15 cellular contexts compared by ENCODE assay signal in genomic region chr2:6954586-6954985, GRCh38. TPM values are rescaled to one million over a fixed set of nuclear protein-coding genes. Genes with fewer than 3 reads are reported as not detected.
DNase-seq lines count a peak whose midpoint lies in the region; TF ChIP-seq lines count a peak whose summit lies in the region.
"Had no signal": no experiment of that assay in that cellular context is flagged by ENCODE, and none has a peak within 500 bp of the region (broad histone marks: within the 10 kb centered on the region; RNA-seq: fewer than 3 reads in every experiment).

No MANE protein-coding gene starts in this region.

- H3K4me1 ChIP-seq in esophagus muscularis mucosa, result peaks cover 8 to 18% (median 13%) of the 10 kb centered on the region in 4 donors
- peaks cover 2% of the 10 kb centered on the region for H3K4me1 ChIP-seq in mesenchymal stem cell (ENCODE audit: control insufficient read depth, insufficient read depth, low read depth, low read length)
- no peaks in the 10 kb centered on the region for H3K4me1 ChIP-seq in effector memory CD4-positive, alpha-beta T cell (ENCODE audit: control insufficient read depth, insufficient read depth, low read length, poor library complexity, severe bottlenecking)
- H3K4me1 ChIP-seq: A549 had no signal

- no peak overlapping the region for H4K8ac ChIP-seq in mesenchymal stem cell (ENCODE audit: low read length)

- no peak for TF ChIP-seq EP300 in esophagus muscularis mucosa (IDR thresholded peaks at IDR 0.05)

- H3K4me3 ChIP-seq in esophagus muscularis mucosa (no peak overlapping the region), mesenchymal stem cell (ENCODE audit: insufficient read depth in 1 of 2, low read depth in 1 of 2, low read length in 2 of 2) (no peak overlapping the region)
- H3K4me3 ChIP-seq in effector memory CD4-positive, alpha-beta T cell (ENCODE audit: insufficient read depth, low read depth, low read length, poor library complexity, severe bottlenecking), result no peak overlapping the region
- H3K4me3 ChIP-seq: A549, GM23248 had no signal

- peak overlapping the region; percentile 22 for H3K27ac ChIP-seq in angular gyrus (ENCODE audit: low read depth, low read length)
- H3K27ac ChIP-seq in esophagus muscularis mucosa (replicated peaks in 1 of 4), result no peak overlapping the region
- no peak overlapping the region for H3K27ac ChIP-seq in mesenchymal stem cell (ENCODE audit: low read length, poor library complexity, severe bottlenecking)
- H3K27ac ChIP-seq in effector memory CD4-positive, alpha-beta T cell (ENCODE audit: insufficient read depth, low read length, poor library complexity, severe bottlenecking), result no peak overlapping the region
- H3K27ac ChIP-seq: A549, GM23248, HL-60 had no signal

- no peak overlapping the region for H2BK120ac ChIP-seq in mesenchymal stem cell (ENCODE audit: low read depth, low read length)

- H3K9ac ChIP-seq in mesenchymal stem cell (ENCODE audit: low read length), result peak overlapping the region; percentile 31
- H3K9ac ChIP-seq: GM23248 had no signal

- TF ChIP-seq POLR2A in esophagus muscularis mucosa (IDR thresholded peaks at IDR 0.05; ENCODE audit: low read depth), result no peak

- no peak overlapping the region for H3K23ac ChIP-seq in mesenchymal stem cell (ENCODE audit: low read length in 2 of 2)

- no peak overlapping the region for H2BK15ac ChIP-seq in mesenchymal stem cell (ENCODE audit: low read depth, poor library complexity, severe bottlenecking)

- H3K27me3 ChIP-seq in esophagus muscularis mucosa (no peaks in the 10 kb centered on the region), mesenchymal stem cell (ENCODE audit: control insufficient read depth in 1 of 2, insufficient read depth in 1 of 2, low read length in 2 of 2) (no peaks in the 10 kb centered on the region)
- no peaks in the 10 kb centered on the region for H3K27me3 ChIP-seq in effector memory CD4-positive, alpha-beta T cell (replicated peaks; ENCODE audit: control insufficient read depth, insufficient read depth, low read length, poor library complexity, severe bottlenecking)
- H3K27me3 ChIP-seq: BE2C had no signal

- H2BK12ac ChIP-seq in mesenchymal stem cell (ENCODE audit: low read length in 2 of 2), result no peak overlapping the region

- no peaks in the 10 kb centered on the region for H3K9me3 ChIP-seq in esophagus muscularis mucosa
- H3K9me3 ChIP-seq in mesenchymal stem cell (ENCODE audit: control insufficient read depth, low read length), result no peaks in the 10 kb centered on the region
- no peaks in the 10 kb centered on the region for H3K9me3 ChIP-seq in effector memory CD4-positive, alpha-beta T cell (ENCODE audit: control insufficient read depth, low read length)
- H3K9me3 ChIP-seq: A549, BE2C had no signal

- 87% methylated on average over 4 of the region's 4 CpGs for WGBS in esophagus muscularis mucosa
- WGBS in mesenchymal stem cell, result 100% methylated on average over 2 of the region's 4 CpGs

- no peak overlapping the region for H4K91ac ChIP-seq in mesenchymal stem cell (ENCODE audit: low read length)

- H3K4ac ChIP-seq in mesenchymal stem cell (ENCODE audit: low read depth in 1 of 2, low read length in 2 of 2), result no peak overlapping the region

- no peak overlapping the region for H2AFZ ChIP-seq in mesenchymal stem cell (ENCODE audit: low read depth, low read length)
- H2AFZ ChIP-seq: GM23248 had no signal

- intact Hi-C loops in esophagus muscularis mucosa (cut with DNase I), result no loop called here
- intact Hi-C loops in posterior cingulate gyrus (cut with DNase I), result no loop called here

- no peak for TF ChIP-seq CTCF in esophagus muscularis mucosa (IDR thresholded peaks at IDR 0.05)

- H2BK5ac ChIP-seq in mesenchymal stem cell (ENCODE audit: low read depth, low read length, poor library complexity, severe bottlenecking), result no peak overlapping the region

- H3K14ac ChIP-seq in mesenchymal stem cell (ENCODE audit: low read length in 2 of 2), result no peak overlapping the region

- H2AK5ac ChIP-seq in mesenchymal stem cell (ENCODE audit: low read length, severe bottlenecking), result no peak overlapping the region

- H3K36me3 ChIP-seq in esophagus muscularis mucosa (no peaks in the 10 kb centered on the region), mesenchymal stem cell (ENCODE audit: control insufficient read depth in 1 of 2, insufficient read depth in 2 of 2, low read depth in 1 of 2, low read length in 2 of 2) (no peaks in the 10 kb centered on the region)
- H3K36me3 ChIP-seq in effector memory CD4-positive, alpha-beta T cell (ENCODE audit: control insufficient read depth, insufficient read depth, low read length), result no peaks in the 10 kb centered on the region
- H3K36me3 ChIP-seq: BE2C had no signal

- H3K79me1 ChIP-seq in mesenchymal stem cell (replicated peaks; ENCODE audit: low read length, poor library complexity, severe bottlenecking), result no peaks in the 10 kb centered on the region

- DNase-seq in esophagus muscularis mucosa (ENCODE audit: extremely low spot score) (peak; percentile 50), mesenchymal stem cell (no peak), superior temporal gyrus (ENCODE audit: extremely low spot score) (peak; percentile 33), ecto neural progenitor cell (ENCODE audit: low spot score) (no peak), posterior cingulate gyrus (no peak)
- DNase-seq in effector memory CD4-positive, alpha-beta T cell, result no peak
- DNase-seq: BE2C; CD4-positive, alpha-beta memory T cell; DMS153; DMS79 treated with DMSO at 0.1 percent for 48 hours; EL; GM23248 had no signal

- no peak overlapping the region for H3K4me2 ChIP-seq in mesenchymal stem cell (ENCODE audit: low read length, poor library complexity, severe bottlenecking)
- H3K4me2 ChIP-seq: A549 had no signal

- H3K18ac ChIP-seq in mesenchymal stem cell (ENCODE audit: low read depth in 1 of 2, low read length in 2 of 2), result no peak overlapping the region

RNA-seq across cellular contexts. Expression of gene RNF144A, which starts 37.4 kb away (rescaled TPM):
- total RNA-seq in esophagus muscularis mucosa, result 10 to 100 TPM in 1 of 4 donors, 1 to 10 TPM in 3; 5.4 to 10.8 (median 8.8) TPM
- 9.0 TPM for polyA plus RNA-seq in mesenchymal stem cell (2013, experiment 1 of 2)
- 9.1 TPM for polyA plus RNA-seq in mesenchymal stem cell (2013, experiment 2 of 2)

Comparison
In these comparisons a context has a peak if more than half of its experiments do, and no peak if none do; other contexts are left out.
1. DNase-seq: peak in esophagus muscularis mucosa (single experiment) and superior temporal gyrus (single experiment); none in mesenchymal stem cell (single experiment), ecto neural progenitor cell (single experiment), posterior cingulate gyrus (0 of 10) and effector memory CD4-positive, alpha-beta T cell (0 of 3).